In genomic region chr13:79448413-79448812, GRCh38 we compare ENCODE assay signal across 15 cellular contexts. TPM values are rescaled to one million over a fixed set of nuclear protein-coding genes. Genes with fewer than 3 reads are reported as not detected.
A peak's percentile ranks its signal among the peaks of the same experiment; 100 is the strongest.
DNase-seq lines count a peak whose midpoint lies in the region; ATAC-seq, FAIRE-seq and TF ChIP-seq lines count a peak whose summit lies in the region.
"Had no signal": no experiment of that assay in that cellular context is flagged by ENCODE, and none has a peak within 500 bp of the region (broad histone marks: within the 10 kb centered on the region; RNA-seq: fewer than 3 reads in every experiment).

No MANE protein-coding gene starts in this region.

- no peaks in the 10 kb centered on the region for H3K9me1 ChIP-seq in endothelial cell of umbilical vein (replicated peaks; ENCODE audit: control insufficient read depth, extremely low read depth, insufficient read depth, low read length)

- H3K36me3 ChIP-seq in endothelial cell of umbilical vein (ENCODE audit: control insufficient read depth in 2 of 2, extremely low read depth in 1 of 2, insufficient read depth in 2 of 2, low read length in 2 of 2) = no peaks in the 10 kb centered on the region
- H3K36me3 ChIP-seq: neutrophil, SJCRH30 had no signal

- no peak overlapping the region for H3K9ac ChIP-seq in endothelial cell of umbilical vein (replicated peaks; ENCODE audit: extremely low read depth, insufficient read depth, low read length)

- H4K20me1 ChIP-seq in endothelial cell of umbilical vein (replicated peaks; ENCODE audit: control insufficient read depth, extremely low read depth, insufficient read depth, low read length) = no peaks in the 10 kb centered on the region

- peak overlapping the region; percentile 10 for H3K4me2 ChIP-seq in endothelial cell of umbilical vein (ENCODE audit: insufficient read depth, low read length)
- H3K4me2 ChIP-seq: GM23338 had no signal

- POLR2A ChIA-PET in endothelial cell of umbilical vein (lab: Charles Lee) = no interaction called here

- CTCF ChIA-PET in endothelial cell of umbilical vein (lab: Charles Lee) = interaction anchor here (3.6 kb wide), 1 partner anchor 24 kb away, joined by 21 read pairs; no protein-coding TSS in a partner anchor

- intact Hi-C loops in endothelial cell of umbilical vein (cut with micrococcal nuclease) = no loop called here

- no peaks in the 10 kb centered on the region for H3K27me3 ChIP-seq in endothelial cell of umbilical vein (ENCODE audit: control insufficient read depth in 2 of 2, insufficient read depth in 2 of 2, low read length in 2 of 2)
- H3K27me3 ChIP-seq: SJCRH30, testis had no signal

- H3K9me3 ChIP-seq in endothelial cell of umbilical vein (replicated peaks; ENCODE audit: control insufficient read depth, insufficient read depth, low read length) = no peaks in the 10 kb centered on the region
- H3K9me3 ChIP-seq: SJCRH30, testis had no signal

- H2AFZ ChIP-seq in endothelial cell of umbilical vein (ENCODE audit: low read depth, low read length) = peak overlapping the region; percentile 87
- H2AFZ ChIP-seq: GM23338 had no signal

- FAIRE-seq in endothelial cell of umbilical vein (lab: Jason Lieb, UNC) = peak; percentile 69
- FAIRE-seq: islet of Langerhans had no signal

- H3K4me3 ChIP-seq in endothelial cell of umbilical vein (replicated peaks in 1 of 3; ENCODE audit: insufficient read depth in 1 of 3, low read depth in 1 of 3, low read length in 3 of 3) = no peak overlapping the region
- H3K4me3 ChIP-seq: GM23338, SJCRH30, testis had no signal

- TF ChIP-seq POLR2A in endothelial cell of umbilical vein (IDR thresholded peaks at IDR 0.05; ENCODE audit: low read depth, low read length) = no peak

- no peak for TF ChIP-seq CTCF in endothelial cell of umbilical vein (IDR thresholded peaks at IDR 0.05; ENCODE audit: extremely low read depth in 1 of 2, insufficient read depth in 1 of 2, low read depth in 1 of 2, low read length in 2 of 2)

- dilution Hi-C loops in endothelial cell of umbilical vein (cut with MboI; ENCODE audit: extremely low pct_ligation_motif_present, low sequenced_read_pairs) = no loop called here

- H3K27ac ChIP-seq in endothelial cell of umbilical vein (ENCODE audit: insufficient read depth, low read depth, low read length) = no peak overlapping the region
- H3K27ac ChIP-seq: neutrophil, SJCRH30, testis had no signal

- peak; percentile 34 for ATAC-seq in GM21447 (IDR thresholded peaks at IDR 0.05; ENCODE audit: unreplicated experiment)
- ATAC-seq: GM23338 had no signal

- H3K79me2 ChIP-seq in endothelial cell of umbilical vein (ENCODE audit: control insufficient read depth, insufficient read depth, low read length) = no peaks in the 10 kb centered on the region

- peaks cover 14% of the 10 kb centered on the region for H3K4me1 ChIP-seq in endothelial cell of umbilical vein (ENCODE audit: control insufficient read depth, extremely low read depth, insufficient read depth, low read length)
- H3K4me1 ChIP-seq: testis had no signal

- BruUV-seq in endothelial cell of umbilical vein (replicated peaks; lab: Mats Ljungman, UMichigan) = no TSS peak

- DNase-seq in Daoy (ENCODE audit: low read depth) (peak; percentile 23), MV-4-11 (lab: John Stamatoyannopoulos, UW) (peak; percentile 85), endothelial cell of umbilical vein (ENCODE audit: low read depth, low spot score) (peak; percentile 40), 8988T (no peak), NCI-H2029 treated with DMSO at 0.1 percent for 48 hours (lab: John Stamatoyannopoulos, UW) (no peak), NCI-H1694 treated with DMSO at 0.1 percent for 48 hours (lab: John Stamatoyannopoulos, UW) (no peak), DMS153 treated with DMSO at 0.1 percent for 48 hours (lab: John Stamatoyannopoulos, UW; ENCODE audit: unreplicated experiment) (no peak)
- DNase-seq: NCI-H2081 treated with DMSO at 0.1 percent for 48 hours; stimulated activated CD4-positive, alpha-beta T cell treated with anti-CD3 and anti-CD28 coated beads, Interleukin-4, amount 100 ng/mL, for 24 hours; testis had no signal

TF ChIP-seq in endothelial cell of umbilical vein, 7 proteins besides CTCF, POLR2A, EP300 and RAD21:
- TF ChIP-seq MYC (IDR thresholded peaks at IDR 0.05; ENCODE audit: low read depth, low read length) = no peak
- peak; percentile 57 for TF ChIP-seq JUN (IDR thresholded peaks at IDR 0.05; ENCODE audit: borderline replicate concordance, insufficient read depth, insufficient read length, low read depth)

RNA-seq across cellular contexts. Expression of gene NDFIP2, which starts 32.5 kb away (rescaled TPM):
- total RNA-seq in Daoy (2014; rRNA removed; shearing (Covaris generic)) = 26.4 and 38.6 TPM in 2 replicates
- total RNA-seq in endothelial cell of umbilical vein = 18.5 and 21.8 TPM in 2 replicates
- polyA plus RNA-seq in endothelial cell of umbilical vein = 7.9 and 8.8 TPM in 2 replicates
- 5.9 and 7.9 TPM in 2 replicates for polyA plus RNA-seq in endothelial cell of umbilical vein (2011; cell fraction: cytosol; rRNA removed)
- 5.5 and 7.7 TPM in 2 replicates for polyA plus RNA-seq in endothelial cell of umbilical vein (2011; cell fraction: nucleus; rRNA removed)
- polyA plus RNA-seq in endothelial cell of umbilical vein (2012) = 12.6 and 13.1 TPM in 2 replicates
- 21.4 and 22.7 TPM in 2 replicates for polyA minus RNA-seq in endothelial cell of umbilical vein
- polyA minus RNA-seq in endothelial cell of umbilical vein (2011; cell fraction: cytosol; rRNA and poly(A)+ RNA removed) = 27.8 TPM
- 12.6 and 13.8 TPM in 2 replicates for polyA minus RNA-seq in endothelial cell of umbilical vein (2011; cell fraction: nucleus; rRNA and poly(A)+ RNA removed)

RNA-seq across cellular contexts. Expression of gene RBM26, which starts 42.4 kb away (rescaled TPM):
- total RNA-seq in Daoy (2014; rRNA removed; shearing (Covaris generic)) = 11.4 and 16.1 TPM in 2 replicates
- total RNA-seq in endothelial cell of umbilical vein = 43.7 and 54.3 TPM in 2 replicates
- polyA plus RNA-seq in endothelial cell of umbilical vein = 10.8 and 14.8 TPM in 2 replicates
- 11.4 TPM in 2 replicates for polyA plus RNA-seq in endothelial cell of umbilical vein (2011; cell fraction: cytosol; rRNA removed)
- polyA plus RNA-seq in endothelial cell of umbilical vein (2011; cell fraction: nucleus; rRNA removed) = 90.4 and 116 TPM in 2 replicates
- polyA plus RNA-seq in endothelial cell of umbilical vein (2012) = 24.6 and 33.1 TPM in 2 replicates
- 21.7 and 25.3 TPM in 2 replicates for polyA minus RNA-seq in endothelial cell of umbilical vein
- 17.1 TPM for polyA minus RNA-seq in endothelial cell of umbilical vein (2011; cell fraction: cytosol; rRNA and poly(A)+ RNA removed)
- 69.9 and 97.4 TPM in 2 replicates for polyA minus RNA-seq in endothelial cell of umbilical vein (2011; cell fraction: nucleus; rRNA and poly(A)+ RNA removed)

Comparison
In these comparisons a context has a peak if more than half of its experiments do, and no peak if none do; other contexts are left out.
1. DNase-seq: peak in Daoy (single experiment), MV-4-11 (single experiment) and endothelial cell of umbilical vein (single experiment); none in 8988T (single experiment), NCI-H2029 treated with DMSO at 0.1 percent for 48 hours (single experiment), NCI-H1694 treated with DMSO at 0.1 percent for 48 hours (single experiment) and DMS153 treated with DMSO at 0.1 percent for 48 hours (single experiment).